16 cellular contexts compared by ENCODE assay signal in genomic region chr4:119130365-119131065, GRCh38. TPM values are rescaled to one million over a fixed set of nuclear protein-coding genes. Genes with fewer than 3 reads are reported as not detected.
DNase-seq lines count a peak whose midpoint lies in the region; ATAC-seq and TF ChIP-seq lines count a peak whose summit lies in the region.
"Had no signal": no experiment of that assay in that cellular context is flagged by ENCODE, and none has a peak within 500 bp of the region (broad histone marks: within the 10 kb centered on the region; RNA-seq: fewer than 3 reads in every experiment).

No MANE protein-coding gene starts in this region.

- no peak for TF ChIP-seq CTCF in AG09309 (IDR thresholded peaks at IDR 0.05; ENCODE audit: control insufficient read depth, insufficient read depth, low read depth, low read length, missing control alignments)
- TF ChIP-seq CTCF in LNCaP clone FGC (IDR thresholded peaks at IDR 0.05; ENCODE audit: control insufficient read depth, extremely low read depth, insufficient read depth): no peak
- TF ChIP-seq CTCF in fibroblast of pulmonary artery (IDR thresholded peaks at IDR 0.05; ENCODE audit: low read length, missing control alignments): no peak
- TF ChIP-seq CTCF in testis (IDR thresholded peaks at IDR 0.05): no peak

- H3K4me1 ChIP-seq in mucosa of stomach (ENCODE audit: control insufficient read depth, insufficient read depth, low read length): peaks cover 16% of the 10 kb centered on the region
- no peaks in the 10 kb centered on the region for H3K4me1 ChIP-seq in testis

- H3K27me3 ChIP-seq in mucosa of stomach (ENCODE audit: control insufficient read depth, insufficient read depth, low read length) (no peaks in the 10 kb centered on the region), testis (no peaks in the 10 kb centered on the region)
- H3K27me3 ChIP-seq: tibial artery had no signal

- peak overlapping the region; percentile 7 for H3K9ac ChIP-seq in mucosa of stomach (ENCODE audit: low read length)

- H3K27ac ChIP-seq in testis: no peak overlapping the region

- TF ChIP-seq POLR2A in testis (IDR thresholded peaks at IDR 0.05): no peak

- no peaks in the 10 kb centered on the region for H3K9me3 ChIP-seq in mucosa of stomach (ENCODE audit: control insufficient read depth, low read length)
- no peaks in the 10 kb centered on the region for H3K9me3 ChIP-seq in testis
- H3K9me3 ChIP-seq: tibial artery had no signal

- peak; percentile 57 for DNase-seq in AG09309 (ENCODE audit: low read depth)
- peak; percentile 50 for DNase-seq in LNCaP clone FGC (ENCODE audit: low read depth)
- DNase-seq in fibroblast of pulmonary artery (ENCODE audit: low read depth): peak; percentile 64
- DNase-seq in T-helper 2 cell: no peak
- DNase-seq in DMS79 (lab: John Stamatoyannopoulos, UW): no peak
- no peak for DNase-seq in testis
- DNase-seq: activated B cell treated with CpG ODN at 0.5 μM for 24 hours; activated naive CD4-positive, alpha-beta T cell treated with anti-CD3 and anti-CD28 coated beads, Interleukin-2, amount 10 ng/mL, durations not matched to agents 7 days and 5 days; NCI-H2081 treated with DMSO at 0.1 percent for 48 hours; occipital lobe had no signal

- H3K36me3 ChIP-seq in mucosa of stomach (ENCODE audit: control insufficient read depth, insufficient read depth, low read length): no peaks in the 10 kb centered on the region
- no peaks in the 10 kb centered on the region for H3K36me3 ChIP-seq in testis (ENCODE audit: low read depth, missing control alignments)
- H3K36me3 ChIP-seq: tibial artery had no signal

- H3K4me3 ChIP-seq in AG09309 (ENCODE audit: control insufficient read depth, low read depth, low read length) (no peak overlapping the region), LNCaP clone FGC (ENCODE audit: low read depth, low read length) (no peak overlapping the region), fibroblast of pulmonary artery (replicated peaks; ENCODE audit: low read depth, low read length) (no peak overlapping the region), mucosa of stomach (ENCODE audit: low read length) (no peak overlapping the region), testis (no peak overlapping the region)
- H3K4me3 ChIP-seq: lung, tibial artery had no signal

- WGBS in testis, 2 donors: 43 to 53% methylated on average over 4 of the region's 4 CpGs

- no peak for ATAC-seq in GM19351 (IDR thresholded peaks at IDR 0.05; ENCODE audit: unreplicated experiment)

- intact Hi-C loops in testis (cut with DNase I; ENCODE audit: low total_unique reads): no loop called here

RNA-seq across cellular contexts. Expression of gene MYOZ2, which starts 5.1 kb away (rescaled TPM):
- total RNA-seq in testis: 1 to 10 TPM; 2.8 to 4.3 TPM
- 3.2 TPM for polyA plus RNA-seq in testis (ENCODE audit: insufficient read depth, low read depth, low replicate concordance)
- total RNA-seq: activated B cell treated with CpG ODN at 0.5 μM for 24 hours, HT1080, MCF 10A had no signal

Comparison
In these comparisons a context has a peak if more than half of its experiments do, and no peak if none do; other contexts are left out.
1. DNase-seq: peak in AG09309 (single experiment), LNCaP clone FGC (single experiment) and fibroblast of pulmonary artery (single experiment); none in T-helper 2 cell (0 of 5), DMS79 (single experiment) and testis (single experiment).